ENCODE assay signal across 9 cellular contexts in the genomic region with DNA sequence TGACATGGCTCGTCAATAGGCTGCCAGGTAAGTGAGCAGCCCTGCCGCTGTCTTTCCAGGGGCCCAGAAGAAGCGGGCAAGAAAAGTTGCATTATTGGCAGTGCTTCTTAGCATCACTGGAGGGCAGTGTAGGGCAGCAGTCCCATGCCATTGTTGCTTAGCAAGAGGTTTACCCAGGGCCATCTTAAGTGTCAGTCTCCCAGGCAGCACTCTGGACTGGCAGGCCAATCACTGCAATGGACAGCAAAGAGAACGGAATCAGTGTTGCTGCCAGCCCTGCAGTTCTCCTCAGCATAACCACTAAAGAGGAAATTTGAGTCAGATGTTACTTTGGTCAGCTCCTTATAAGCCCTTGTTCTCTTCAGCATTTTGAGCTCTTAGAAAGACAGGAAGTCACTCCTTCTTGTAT. TPM values are rescaled to one million over a fixed set of nuclear protein-coding genes. Genes with fewer than 3 reads are reported as not detected.
DNase-seq lines count a peak whose midpoint lies in the region; ATAC-seq and TF ChIP-seq lines count a peak whose summit lies in the region.
"Had no signal": no experiment of that assay in that cellular context is flagged by ENCODE, and none has a peak within 500 bp of the region (broad histone marks: within the 10 kb centered on the region; RNA-seq: fewer than 3 reads in every experiment).

No MANE protein-coding gene starts in this region.

- H3K79me1 ChIP-seq in neuronal stem cell (ENCODE audit: low read depth, low read length): peaks cover 3% of the 10 kb centered on the region

- H3K9me3 ChIP-seq in Caco-2 (no peaks in the 10 kb centered on the region), neuronal stem cell (replicated peaks in 1 of 2; ENCODE audit: control insufficient read depth in 2 of 2, insufficient read depth in 1 of 2, low read depth in 1 of 2, low read length in 2 of 2) (no peaks in the 10 kb centered on the region)
- H3K9me3 ChIP-seq: vagina had no signal

- H3K23ac ChIP-seq in neuronal stem cell (ENCODE audit: low read depth, low read length, poor library complexity): no peak overlapping the region

- no peak overlapping the region for H3K4ac ChIP-seq in neuronal stem cell (ENCODE audit: low read length)

- intact Hi-C loops in Caco-2 (cut with micrococcal nuclease; ENCODE audit: unreplicated experiment): no loop called here
- intact Hi-C loops in left ventricle myocardium superior (cut with micrococcal nuclease): no loop called here

- H3K36me3 Mint-ChIP-seq in Caco-2 (ENCODE audit: insufficient read depth, unreplicated experiment): peaks cover 98% of the 10 kb centered on the region
- peaks cover 89% of the 10 kb centered on the region for H3K36me3 Mint-ChIP-seq in activated CD8-positive, alpha-beta T cell treated with anti-CD3 and anti-CD28 coated beads, Interleukin-2, amount 10 ng/mL, durations not matched to agents 7 days and 5 days (ENCODE audit: low read depth)

- H3K36me3 ChIP-seq in Caco-2 (ENCODE audit: control insufficient read depth, insufficient read depth, low read length) (peaks cover 39% of the 10 kb centered on the region), neuronal stem cell (replicated peaks in 1 of 2; ENCODE audit: control insufficient read depth in 2 of 2, insufficient read depth in 2 of 2, low read length in 2 of 2) (peaks cover 78 to 95% of the 10 kb centered on the region in 2 donors)

- CTCF ChIA-PET in Caco-2 (lab: Charles Lee): interaction anchor here (0.6 to 1.0 kb wide), 3 partner anchors 9 to 144 kb away, joined by 3 to 7 read pairs (median 6); no protein-coding TSS in a partner anchor
- CTCF ChIA-PET in activated CD8-positive, alpha-beta T cell treated with anti-CD3 and anti-CD28 coated beads, Interleukin-2, amount 10 ng/mL, durations not matched to agents 7 days and 5 days (lab: Charles Lee): interaction anchor here (0.7 to 3.6 kb wide), 20 partner anchors 9 to 171 kb away, joined by 3 to 54 read pairs (median 4); a partner anchor contains a TSS

- H3K4me1 ChIP-seq in Caco-2: peaks cover 23% of the 10 kb centered on the region
- H3K4me1 ChIP-seq in neuronal stem cell (ENCODE audit: control insufficient read depth in 2 of 2, insufficient read depth in 1 of 2, low read depth in 1 of 2, low read length in 2 of 2): no peaks in the 10 kb centered on the region

- ATAC-seq in activated CD8-positive, alpha-beta T cell treated with anti-CD3 and anti-CD28 coated beads, Interleukin-2, amount 10 ng/mL, durations not matched to agents 7 days and 5 days: peak; percentile 80
- peak; percentile 51 for ATAC-seq in left ventricle myocardium superior
- ATAC-seq in stimulated activated naive CD8-positive, alpha-beta T cell treated with anti-CD3 and anti-CD28 coated beads, Interleukin-15, Interleukin-2, amounts not matched to agents 100 U/mL and 50 U/mL, for 24 hours: peak; percentile 40
- no peak for ATAC-seq in HG03460 (IDR thresholded peaks at IDR 0.05; ENCODE audit: unreplicated experiment)

- POLR2A ChIA-PET in Caco-2 (lab: Charles Lee): interaction anchor here (0.6 to 2.2 kb wide), 2 partner anchors 13 to 128 kb away, joined by 4 to 9 read pairs; no protein-coding TSS in a partner anchor
- POLR2A ChIA-PET in activated CD8-positive, alpha-beta T cell treated with anti-CD3 and anti-CD28 coated beads, Interleukin-2, amount 10 ng/mL, durations not matched to agents 7 days and 5 days (lab: Charles Lee): interaction anchor here (1.7 to 7.5 kb wide), 2 partner anchors 9 to 12 kb away, joined by 7 to 39 read pairs; no protein-coding TSS in a partner anchor

- peak; percentile 35 to 43 for TF ChIP-seq CTCF in Caco-2 (IDR thresholded peaks at IDR 0.05; ENCODE audit: insufficient read depth in 1 of 2, low read depth in 1 of 2, low read length in 1 of 2, severe bottlenecking in 1 of 2, unreplicated experiment in 1 of 2)

- H3K14ac ChIP-seq in neuronal stem cell (ENCODE audit: low read length): no peak overlapping the region

- no peaks in the 10 kb centered on the region for H3K9me3 Mint-ChIP-seq in Caco-2 (ENCODE audit: unreplicated experiment)
- no peaks in the 10 kb centered on the region for H3K9me3 Mint-ChIP-seq in activated CD8-positive, alpha-beta T cell treated with anti-CD3 and anti-CD28 coated beads, Interleukin-2, amount 10 ng/mL, durations not matched to agents 7 days and 5 days (ENCODE audit: insufficient read depth)

- no peak overlapping the region for H3K27ac ChIP-seq in neuronal stem cell (replicated peaks; ENCODE audit: low read length)

- H3K4me2 ChIP-seq in neuronal stem cell (ENCODE audit: insufficient read depth, low read length, poor library complexity, severe bottlenecking): no peak overlapping the region

- no peak overlapping the region for H2AFZ ChIP-seq in neuronal stem cell (ENCODE audit: low read length)

- no peaks in the 10 kb centered on the region for H3K27me3 Mint-ChIP-seq in Caco-2 (ENCODE audit: insufficient read depth, unreplicated experiment)
- no peaks in the 10 kb centered on the region for H3K27me3 Mint-ChIP-seq in activated CD8-positive, alpha-beta T cell treated with anti-CD3 and anti-CD28 coated beads, Interleukin-2, amount 10 ng/mL, durations not matched to agents 7 days and 5 days (ENCODE audit: low read depth)

- H3K9ac ChIP-seq in neuronal stem cell (ENCODE audit: low read depth, low read length, poor library complexity): no peak overlapping the region

- no peak overlapping the region for H2BK120ac ChIP-seq in neuronal stem cell (ENCODE audit: low read depth, low read length)

- H3K27ac Mint-ChIP-seq in Caco-2 (ENCODE audit: unreplicated experiment): no peak overlapping the region
- H3K27ac Mint-ChIP-seq in activated CD8-positive, alpha-beta T cell treated with anti-CD3 and anti-CD28 coated beads, Interleukin-2, amount 10 ng/mL, durations not matched to agents 7 days and 5 days: peak overlapping the region; percentile 48

- H3K27me3 ChIP-seq in Caco-2 (replicated peaks; ENCODE audit: control insufficient read depth, insufficient read depth, low read length) (no peaks in the 10 kb centered on the region), neuronal stem cell (ENCODE audit: control insufficient read depth in 3 of 3, insufficient read depth in 3 of 3, low read depth in 1 of 3, low read length in 3 of 3) (peaks cover 0 to 2% (median 0%) of the 10 kb centered on the region in 3 experiments)
- H3K27me3 ChIP-seq: vagina had no signal

- H2BK12ac ChIP-seq in neuronal stem cell (ENCODE audit: low read length): no peak overlapping the region

- no peak overlapping the region for H2BK5ac ChIP-seq in neuronal stem cell (ENCODE audit: low read length)

- H4K91ac ChIP-seq in neuronal stem cell (ENCODE audit: low read depth, low read length, poor library complexity): no peak overlapping the region

- peaks cover 26% of the 10 kb centered on the region for H3K4me1 Mint-ChIP-seq in Caco-2 (ENCODE audit: low read depth, unreplicated experiment)
- peaks cover 46% of the 10 kb centered on the region for H3K4me1 Mint-ChIP-seq in activated CD8-positive, alpha-beta T cell treated with anti-CD3 and anti-CD28 coated beads, Interleukin-2, amount 10 ng/mL, durations not matched to agents 7 days and 5 days (ENCODE audit: low read depth)

- BruUV-seq in Caco-2 (replicated peaks; lab: Mats Ljungman, UMichigan): no TSS peak

- no peak overlapping the region for H4K8ac ChIP-seq in neuronal stem cell (ENCODE audit: low read depth, low read length)

- WGBS in neuronal stem cell (ENCODE audit: extremely low coverage in 2 of 2, insufficient read length in 2 of 2, insufficient replicate concordance in 1 of 2), 2 donors: no CpG with 5 or more reads among the region's 4 CpGs

- peak in 1 of 2 experiments; percentile 54 for DNase-seq in Caco-2
- peak; percentile 73 for DNase-seq in HuH-7.5 (ENCODE audit: low spot score)
- DNase-seq in activated CD8-positive, alpha-beta T cell treated with anti-CD3 and anti-CD28 coated beads, Interleukin-2, amount 10 ng/mL, durations not matched to agents 7 days and 5 days: peak; percentile 65
- no peak for DNase-seq in left ventricle myocardium superior
- DNase-seq in stimulated activated naive CD8-positive, alpha-beta T cell treated with anti-CD3 and anti-CD28 coated beads, Interleukin-15, Interleukin-2, amounts not matched to agents 100 U/mL and 50 U/mL, for 24 hours: peak; percentile 25
- no peak for DNase-seq in SKM-1 treated with dmso at 0.1 percent for 144 hours (lab: John Stamatoyannopoulos, UW; ENCODE audit: unreplicated experiment)
- no peak for DNase-seq in neuronal stem cell (ENCODE audit: low spot score)

- H2AK5ac ChIP-seq in neuronal stem cell (ENCODE audit: low read depth, low read length): no peak overlapping the region

- H3K4me3 ChIP-seq in Caco-2 (ENCODE audit: low read depth, low read length) (no peak overlapping the region), neuronal stem cell (ENCODE audit: low read length in 2 of 2) (no peak overlapping the region)
- H3K4me3 ChIP-seq: vagina had no signal

- H3K4me3 Mint-ChIP-seq in Caco-2 (ENCODE audit: unreplicated experiment): no peak overlapping the region
- no peak overlapping the region for H3K4me3 Mint-ChIP-seq in activated CD8-positive, alpha-beta T cell treated with anti-CD3 and anti-CD28 coated beads, Interleukin-2, amount 10 ng/mL, durations not matched to agents 7 days and 5 days

- H3K18ac ChIP-seq in neuronal stem cell (ENCODE audit: low read length): no peak overlapping the region

- H2BK15ac ChIP-seq in neuronal stem cell (ENCODE audit: low read length): no peak overlapping the region

RNA-seq across cellular contexts. Expression of a gene that starts 13.4 kb away (rescaled TPM):
- 113 and 120 TPM in 2 replicates for total RNA-seq in Caco-2 (2022)
- 100 to 1,000 TPM; 338 to 348 TPM for total RNA-seq in activated CD8-positive, alpha-beta T cell treated with anti-CD3 and anti-CD28 coated beads, Interleukin-2, amount 10 ng/mL, durations not matched to agents 7 days and 5 days
- total RNA-seq in left ventricle myocardium superior: 56.8 TPM
- 33.4 TPM for polyA plus RNA-seq in neuronal stem cell (2013, experiment 1 of 2)
- polyA plus RNA-seq in neuronal stem cell (2013, experiment 2 of 2): 33.1 TPM

RNA-seq across cellular contexts. Expression of a gene that starts 36.3 kb away (rescaled TPM):
- total RNA-seq in Caco-2 (2022): 83.3 and 88.6 TPM in 2 replicates
- total RNA-seq in activated CD8-positive, alpha-beta T cell treated with anti-CD3 and anti-CD28 coated beads, Interleukin-2, amount 10 ng/mL, durations not matched to agents 7 days and 5 days: 100 to 1,000 TPM; 179 to 189 TPM
- 13.1 TPM for total RNA-seq in left ventricle myocardium superior
- 23.9 TPM for polyA plus RNA-seq in neuronal stem cell (2013, experiment 1 of 2)
- polyA plus RNA-seq in neuronal stem cell (2013, experiment 2 of 2): 22.5 TPM

RNA-seq across cellular contexts. Expression of a gene that starts 50.5 kb away (rescaled TPM):
- total RNA-seq in Caco-2 (2022) (81.2 and 89.6 TPM in 2 replicates), left ventricle myocardium superior (18.7 TPM)
- 10 to 100 TPM; 12.0 to 13.0 TPM for total RNA-seq in activated CD8-positive, alpha-beta T cell treated with anti-CD3 and anti-CD28 coated beads, Interleukin-2, amount 10 ng/mL, durations not matched to agents 7 days and 5 days
- 28.5 TPM for polyA plus RNA-seq in neuronal stem cell (2013, experiment 1 of 2)
- polyA plus RNA-seq in neuronal stem cell (2013, experiment 2 of 2): 34.0 TPM

Comparison
In these comparisons a context has a peak if more than half of its experiments do, and no peak if none do; other contexts are left out.
1. DNase-seq: peak in HuH-7.5 (single experiment), activated CD8-positive, alpha-beta T cell treated with anti-CD3 and anti-CD28 coated beads, Interleukin-2, amount 10 ng/mL, durations not matched to agents 7 days and 5 days (single experiment) and stimulated activated naive CD8-positive, alpha-beta T cell treated with anti-CD3 and anti-CD28 coated beads, Interleukin-15, Interleukin-2, amounts not matched to agents 100 U/mL and 50 U/mL, for 24 hours (single experiment); none in left ventricle myocardium superior (single experiment), SKM-1 treated with dmso at 0.1 percent for 144 hours (single experiment) and neuronal stem cell (single experiment).